Comparison of ENCODE assay signal across 8 cellular contexts in the genomic region with DNA sequence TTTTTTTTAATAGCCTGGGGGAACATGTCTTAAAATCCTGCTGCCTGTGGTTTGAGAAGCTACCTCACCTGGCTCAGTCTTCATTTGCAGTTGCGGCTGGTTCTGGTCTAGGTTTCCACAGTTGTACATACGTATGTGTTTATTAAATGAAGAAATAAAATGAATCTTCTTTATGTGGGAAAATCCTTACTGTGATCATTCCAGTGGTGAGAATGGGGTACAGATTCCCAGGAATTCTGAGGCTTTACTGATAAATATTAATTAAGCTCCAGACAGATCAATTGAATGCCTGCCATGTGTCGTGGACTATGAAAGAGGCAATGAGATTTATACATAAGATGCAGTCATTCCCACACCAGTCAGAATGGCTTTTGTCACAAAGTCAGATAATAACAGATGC.
"Had no signal": no experiment of that assay in that cellular context is flagged by ENCODE, and none has a peak within 500 bp of the region (broad histone marks: within the 10 kb centered on the region; RNA-seq: fewer than 3 reads in every experiment).

No MANE protein-coding gene starts in this region.

- ATAC-seq: GM12878 had no signal

- DNase-seq: GDM1, GF-D8 had no signal

- FAIRE-seq: G401.6, GM12878, GM12891, GM12892, GM18507, GM19239 had no signal

- H3K4me3 ChIP-seq: GM12878 had no signal
